Comparison of ENCODE assay signal across 8 cellular contexts in the genomic region with DNA sequence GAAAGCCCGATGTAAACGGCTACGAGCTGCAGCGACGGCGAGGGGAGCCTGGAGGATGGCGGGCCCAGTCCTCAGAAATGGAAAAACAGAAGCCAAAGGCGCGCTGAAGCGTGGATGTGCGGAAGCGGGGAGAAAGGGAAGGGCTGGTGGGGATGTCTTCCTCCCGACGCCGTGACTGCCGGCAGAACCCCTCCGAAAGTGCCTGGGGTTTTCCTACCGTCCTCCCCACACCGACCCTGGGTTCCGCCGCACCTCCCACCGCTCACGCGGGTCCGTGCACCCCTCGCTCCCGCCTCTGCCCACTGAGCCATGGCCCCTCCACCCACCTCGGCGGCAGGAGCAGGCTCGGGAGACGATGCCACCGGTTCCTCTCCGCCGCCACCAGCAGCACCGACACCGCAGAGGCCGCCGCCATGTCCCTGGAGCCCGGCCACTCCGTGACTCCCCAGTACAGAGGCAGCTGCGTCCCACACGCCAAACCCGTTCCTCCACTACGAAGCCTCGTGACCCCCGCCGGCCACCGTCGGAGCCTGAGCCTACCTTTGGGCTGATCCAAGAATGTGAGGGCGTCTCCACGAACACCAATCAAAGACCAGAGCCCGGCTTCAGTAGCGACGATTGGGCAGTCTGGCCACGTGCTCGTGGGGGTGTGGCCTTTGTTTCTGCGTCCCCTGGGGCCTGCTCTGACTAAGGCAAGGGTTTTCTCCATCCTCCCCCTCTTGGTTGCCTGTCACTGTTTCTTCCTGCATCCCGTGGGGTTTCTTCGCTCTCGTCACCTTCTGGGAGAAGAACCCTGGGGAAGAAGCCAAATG. TPM values are rescaled to one million over a fixed set of nuclear protein-coding genes. Genes with fewer than 3 reads are reported as not detected.
DNase-seq lines count a peak whose midpoint lies in the region; ATAC-seq and TF ChIP-seq lines count a peak whose summit lies in the region.

MCCC1 (minus strand) TSS at position 471 of the 812 bp plus-strand sequence; CDS start at position 415, 56 bp downstream.

- no peak for TF ChIP-seq CTCF in epithelial cell of esophagus (IDR thresholded peaks at IDR 0.05; ENCODE audit: insufficient read depth, low read depth, low read length, missing control alignments)

- H3K4me1 ChIP-seq in mononuclear cell (ENCODE audit: insufficient read depth, low read length) = peaks cover 15% of the 10 kb centered on the region

- peak; percentile 99 for ATAC-seq in GM21515 (IDR thresholded peaks at IDR 0.05; ENCODE audit: unreplicated experiment)

- no peaks in the 10 kb centered on the region for H3K27me3 ChIP-seq in mononuclear cell (ENCODE audit: insufficient read depth, low read length)

- peak within 1 kb of the TSS; percentile 98 for H3K4me3 ChIP-seq in epithelial cell of esophagus (ENCODE audit: low read length)
- peak within 1 kb of the TSS; percentile 87 for H3K4me3 ChIP-seq in mononuclear cell (ENCODE audit: low read length)

- DNase-seq in D341Med (ENCODE audit: low spot score) = peak; percentile 96
- DNase-seq in HuH-7 (ENCODE audit: low spot score) = peak; percentile 99
- DNase-seq in OCI-M2 (lab: John Stamatoyannopoulos, UW; ENCODE audit: unreplicated experiment) = peak; percentile 86
- peak; percentile 96 for DNase-seq in activated T-cell treated with anti-CD3 and anti-CD28 coated beads for 4 hours
- DNase-seq in epithelial cell of esophagus (ENCODE audit: low read depth) = peak; percentile 100
- peak; percentile 92 to 93 for DNase-seq in stimulated activated CD8-positive, alpha-beta memory T cell treated with anti-CD3 and anti-CD28 coated beads, Interleukin-4, amount 100 ng/mL, for 1 hour (ENCODE audit: low read depth in 2 of 2, low spot score in 1 of 2)

- no peaks in the 10 kb centered on the region for H3K9me3 ChIP-seq in mononuclear cell (ENCODE audit: low read depth, low read length)

RNA-seq across cellular contexts. Expression of gene MCCC1, which starts in this region (rescaled TPM):
- total RNA-seq in mononuclear cell = 16.7 TPM

Comparison
In these comparisons a context has a peak if more than half of its experiments do, and no peak if none do; other contexts are left out.
1. Peak in every context shown above with its lines: DNase-seq, ATAC-seq and H3K4me3 ChIP-seq.